ENCODE assay signal across 12 cellular contexts in genomic region chr5:78005021-78005785, GRCh38.
DNase-seq lines count a peak whose midpoint lies in the region; TF ChIP-seq lines count a peak whose summit lies in the region.
"Had no signal": no experiment of that assay in that cellular context is flagged by ENCODE, and none has a peak within 500 bp of the region (broad histone marks: within the 10 kb centered on the region; RNA-seq: fewer than 3 reads in every experiment).

No MANE protein-coding gene starts in this region.

- H3K36me3 ChIP-seq in fibroblast of lung (ENCODE audit: control insufficient read depth, insufficient read depth, low read length) = no peaks in the 10 kb centered on the region

- H3K4me3 ChIP-seq in fibroblast of lung (replicated peaks in 1 of 4; ENCODE audit: control extremely low read depth in 1 of 4, insufficient read depth in 1 of 4, low read depth in 3 of 4, low read length in 4 of 4) = no peak overlapping the region
- H3K4me3 ChIP-seq: gastroesophageal sphincter, lung had no signal

- H3K4me1 ChIP-seq in fibroblast of lung (ENCODE audit: control insufficient read depth, extremely low read depth, insufficient read depth, low read length) = peaks cover 6% of the 10 kb centered on the region

- DNase-seq in NCI-H2107 treated with DMSO at 0.1 percent for 48 hours (lab: John Stamatoyannopoulos, UW; ENCODE audit: unreplicated experiment) (peak; percentile 70), NCI-H2107 (lab: John Stamatoyannopoulos, UW) (no peak), NCI-H748 (lab: John Stamatoyannopoulos, UW; ENCODE audit: unreplicated experiment) (peak; percentile 95), fibroblast of lung (ENCODE audit: low read depth in 2 of 2) (peak; percentile 54 to 82), superior temporal gyrus (ENCODE audit: extremely low spot score) (peak; percentile 77), T-helper 2 cell (no peak), SIG-M5 (lab: John Stamatoyannopoulos, UW) (no peak), retina (no peak)
- DNase-seq: H7, right cardiac atrium had no signal

- no peaks in the 10 kb centered on the region for H3K9me3 ChIP-seq in fibroblast of lung (ENCODE audit: control insufficient read depth, insufficient read depth, low read depth, low read length)
- H3K9me3 ChIP-seq: gastroesophageal sphincter had no signal

- no peak for TF ChIP-seq CTCF in fibroblast of lung (conservative IDR thresholded peaks at IDR 0.05 in 1 of 2, IDR thresholded peaks at IDR 0.05 in 1 of 2; ENCODE audit: low read depth in 1 of 2, low read length in 2 of 2)

- no peaks in the 10 kb centered on the region for H3K79me2 ChIP-seq in fibroblast of lung (ENCODE audit: control insufficient read depth, insufficient read depth, low read length)

- no peak overlapping the region for H3K4me2 ChIP-seq in fibroblast of lung (ENCODE audit: extremely low read depth, insufficient read depth, low read length)

- no peak overlapping the region for H3K9ac ChIP-seq in fibroblast of lung (ENCODE audit: insufficient read depth, low read length)

- no peaks in the 10 kb centered on the region for H3K27me3 ChIP-seq in fibroblast of lung (ENCODE audit: control insufficient read depth, insufficient read depth, low read length)
- H3K27me3 ChIP-seq: gastroesophageal sphincter had no signal

- no peak overlapping the region for H2AFZ ChIP-seq in fibroblast of lung (ENCODE audit: low read length)

- no peak overlapping the region for H3K27ac ChIP-seq in fibroblast of lung (ENCODE audit: insufficient read depth, low read length)
- H3K27ac ChIP-seq: gastroesophageal sphincter had no signal

- H4K20me1 ChIP-seq in fibroblast of lung (ENCODE audit: control insufficient read depth, extremely low read depth, insufficient read depth, low read length) = no peaks in the 10 kb centered on the region

Comparison
In these comparisons a context has a peak if more than half of its experiments do, and no peak if none do; other contexts are left out.
1. DNase-seq: peak in NCI-H2107 treated with DMSO at 0.1 percent for 48 hours (single experiment), NCI-H748 (single experiment), fibroblast of lung (2 of 2) and superior temporal gyrus (single experiment); none in NCI-H2107 (single experiment), T-helper 2 cell (0 of 5), SIG-M5 (single experiment) and retina (single experiment).